11 cellular contexts compared by ENCODE assay signal in genomic region chr12:59699408-59700144, GRCh38.
A peak's percentile ranks its signal among the peaks of the same experiment; 100 is the strongest.
DNase-seq lines count a peak whose midpoint lies in the region; ATAC-seq, FAIRE-seq and TF ChIP-seq lines count a peak whose summit lies in the region.
"Had no signal": no experiment of that assay in that cellular context is flagged by ENCODE, and none has a peak within 500 bp of the region (broad histone marks: within the 10 kb centered on the region; RNA-seq: fewer than 3 reads in every experiment).

No MANE protein-coding gene starts in this region.

- H2BK120ac ChIP-seq in IMR-90 (ENCODE audit: low read depth, low read length), result peak overlapping the region; percentile 46; the same call in 1 of the 2 replicates

- no peak for TF ChIP-seq EP300 in GM12878 (IDR thresholded peaks at IDR 0.05; ENCODE audit: borderline replicate concordance in 1 of 2, control insufficient read depth in 1 of 2, low read depth in 2 of 2, low read length in 2 of 2)

- H3K4me1 ChIP-seq in A673 (ENCODE audit: insufficient read depth, low read length, poor library complexity, severe bottlenecking) (peaks cover 11% of the 10 kb centered on the region), IMR-90 (ENCODE audit: control insufficient read depth, insufficient read depth, low read length) (peaks cover 2% of the 10 kb centered on the region; the same call in 1 of the 2 replicates), GM12878 (ENCODE audit: control insufficient read depth, insufficient read depth, low read length) (no peaks in the 10 kb centered on the region), mucosa of descending colon (ENCODE audit: low read depth) (no peaks in the 10 kb centered on the region)

- peak overlapping the region; percentile 4; the same call in 1 of the 2 replicates for H3K4ac ChIP-seq in IMR-90 (ENCODE audit: low read depth, low read length)

- H3K4me3 ChIP-seq in A673 (ENCODE audit: low read depth, low read length, poor library complexity, severe bottlenecking), result no peak overlapping the region
- no peak overlapping the region for H3K4me3 ChIP-seq in IMR-90 (ENCODE audit: insufficient read depth, low read depth, low read length)
- no peak overlapping the region for H3K4me3 ChIP-seq in GM12878
- H3K4me3 ChIP-seq in mucosa of descending colon, result no peak overlapping the region

- H3K36me3 ChIP-seq in A673 (ENCODE audit: insufficient read depth, low read length, poor library complexity, severe bottlenecking) (no peaks in the 10 kb centered on the region), IMR-90 (ENCODE audit: control insufficient read depth, insufficient read depth, low read length) (no peaks in the 10 kb centered on the region), GM12878 (ENCODE audit: control insufficient read depth in 2 of 2, insufficient read depth in 2 of 2, low read length in 1 of 2) (no peaks in the 10 kb centered on the region), mucosa of descending colon (ENCODE audit: low read depth) (no peaks in the 10 kb centered on the region)

- peak overlapping the region; percentile 71; the same call in 1 of the 2 replicates for H3K18ac ChIP-seq in IMR-90 (ENCODE audit: low read depth, low read length)

- BruUV-seq in A673 (replicated peaks; lab: Mats Ljungman, UMichigan) (no TSS peak), IMR-90 (replicated peaks; lab: Mats Ljungman, UMichigan) (no TSS peak), GM12878 (replicated peaks; lab: Mats Ljungman, UMichigan) (no TSS peak)

- RAD21 ChIA-PET in GM12878 (lab: Charles Lee; ENCODE audit: unreplicated experiment), result no interaction called here

- no peaks in the 10 kb centered on the region for H3K79me1 ChIP-seq in IMR-90 (ENCODE audit: low read depth in 1 of 2, low read length in 2 of 2)

- no peaks in the 10 kb centered on the region for H3K79me2 ChIP-seq in GM12878 (ENCODE audit: control insufficient read depth, insufficient read depth, low read length)

- peak; percentile 3 for DNase-seq in A673 (ENCODE audit: low spot score)
- peak; percentile 86 for DNase-seq in IMR-90
- DNase-seq in GM12878 (ENCODE audit: low read depth, low spot score), result no peak
- peak; percentile 2 for DNase-seq in left kidney (ENCODE audit: low read depth, low spot score)
- DNase-seq in GM12891 (ENCODE audit: insufficient read length, low spot score), result no peak
- no peak for DNase-seq in mucosa of descending colon
- DNase-seq in activated effector memory CD4-positive, alpha-beta T cell treated with Interleukin-2 at 50 U/mL for 16 hours, result no peak
- DNase-seq: central memory CD4-positive, alpha-beta T cell; head of caudate nucleus; NCI-H187 had no signal

- no peak overlapping the region for H2AK9ac ChIP-seq in IMR-90 (replicated peaks; ENCODE audit: low read depth, low read length, poor library complexity)

- TF ChIP-seq POLR2A in IMR-90 (IDR thresholded peaks at IDR 0.05; ENCODE audit: low read depth, low read length), result no peak
- no peak for TF ChIP-seq POLR2A in GM12878 (IDR thresholded peaks at IDR 0.05; ENCODE audit: low read depth, low read length)
- no peak for TF ChIP-seq POLR2A in GM12891 (IDR thresholded peaks at IDR 0.05; ENCODE audit: low read depth, low read length)

- H2AFZ ChIP-seq in IMR-90 (replicated peaks; ENCODE audit: low read length, poor library complexity), result no peak overlapping the region
- H2AFZ ChIP-seq in GM12878 (ENCODE audit: control insufficient read depth, low read depth, low read length), result no peak overlapping the region

- SMC1A ChIA-PET in GM12878 (lab: Charles Lee; ENCODE audit: uncharacterized antibody, unreplicated experiment), result no interaction called here

- CTCF ChIA-PET in A673 (lab: Charles Lee), result no interaction called here
- CTCF ChIA-PET in IMR-90 (lab: Yijun Ruan, JAX), result interaction anchor here (0.9 kb wide), 1 partner anchor 11 kb away, joined by 4 read pairs; no protein-coding TSS in a partner anchor
- CTCF ChIA-PET in GM12878 (lab: Yijun Ruan, JAX), result no interaction called here

- TF ChIP-seq CTCF in A673 (conservative IDR thresholded peaks at IDR 0.05; ENCODE audit: low read depth, low read length), result no peak
- no peak for TF ChIP-seq CTCF in IMR-90 (conservative IDR thresholded peaks at IDR 0.05; ENCODE audit: low read depth, low read length)
- no peak for TF ChIP-seq CTCF in GM12878 (IDR thresholded peaks at IDR 0.05 in 2 of 3, conservative IDR thresholded peaks at IDR 0.05 in 1 of 3; ENCODE audit: control insufficient read depth in 2 of 3, extremely low read depth in 1 of 3, insufficient read depth in 1 of 3, low read depth in 3 of 3, low read length in 3 of 3)
- no peak for TF ChIP-seq CTCF in mucosa of descending colon (IDR thresholded peaks at IDR 0.05)

- peak overlapping the region; percentile 27; the same call in 1 of the 2 replicates for H2BK20ac ChIP-seq in IMR-90 (ENCODE audit: low read depth, low read length)

- intact Hi-C loops in A673 (cut with micrococcal nuclease; ENCODE audit: unreplicated experiment) (no loop called here), IMR-90 (cut with micrococcal nuclease) (loop anchor here (2.0 to 5.0 kb wide), 2 partner anchors 38 to 103 kb away; partner anchors contain the start of gene SLC16A7), GM12878 (cut with micrococcal nuclease; ENCODE audit: unreplicated experiment) (no loop called here), mucosa of descending colon (cut with DNase I, micrococcal nuclease) (no loop called here)

- no peaks in the 10 kb centered on the region for H4K20me1 ChIP-seq in IMR-90 (ENCODE audit: insufficient read depth, low read length)
- H4K20me1 ChIP-seq in GM12878 (ENCODE audit: control insufficient read depth, insufficient read depth), result no peaks in the 10 kb centered on the region

- no peak overlapping the region for H4K91ac ChIP-seq in IMR-90 (ENCODE audit: insufficient read depth, low read depth, low read length)

- POLR2A ChIA-PET in A673 (lab: Charles Lee; ENCODE audit: low non-redundant PET), result no interaction called here
- POLR2A ChIA-PET in IMR-90 (lab: Charles Lee; ENCODE audit: unreplicated experiment), result no interaction called here
- POLR2A ChIA-PET in GM12878 (lab: Charles Lee), result no interaction called here

- TF ChIP-seq RAD21 in IMR-90 (IDR thresholded peaks at IDR 0.05; ENCODE audit: low read length), result no peak
- TF ChIP-seq RAD21 in GM12878 (IDR thresholded peaks at IDR 0.05; ENCODE audit: insufficient read depth, low read depth, low read length), result no peak

- H3K9me3 ChIP-seq in A673 (ENCODE audit: low read depth, low read length, poor library complexity, severe bottlenecking), result no peaks in the 10 kb centered on the region
- no peaks in the 10 kb centered on the region for H3K9me3 ChIP-seq in IMR-90 (ENCODE audit: control insufficient read depth, insufficient read depth, low read length)
- H3K9me3 ChIP-seq in GM12878 (replicated peaks; ENCODE audit: control insufficient read depth, insufficient read depth, low read length), result no peaks in the 10 kb centered on the region
- H3K9me3 ChIP-seq in mucosa of descending colon, result no peaks in the 10 kb centered on the region

- H3K4me2 ChIP-seq in IMR-90 (ENCODE audit: low read depth, low read length), result peak overlapping the region; percentile 66; the same call in 1 of the 2 replicates
- no peak overlapping the region for H3K4me2 ChIP-seq in GM12878 (ENCODE audit: control insufficient read depth, insufficient read depth)

- H2BK15ac ChIP-seq in IMR-90 (ENCODE audit: low read depth, low read length), result no peak overlapping the region

- no peak overlapping the region for H3K56ac ChIP-seq in IMR-90 (ENCODE audit: extremely low read depth, insufficient read depth, low read length)

- H3K9ac ChIP-seq in IMR-90 (ENCODE audit: low read depth, low read length) (no peak overlapping the region), GM12878 (ENCODE audit: control insufficient read depth, insufficient read depth, low read length) (no peak overlapping the region)

- in situ Hi-C loops in IMR-90 (cut with MboI; ENCODE audit: low sequenced_read_pairs), result no loop called here
- in situ Hi-C loops in GM12878 (cut with MboI), result no loop called here

- peak overlapping the region; percentile 38; the same call in 1 of the 2 replicates for H4K5ac ChIP-seq in IMR-90 (ENCODE audit: low read depth, low read length)

- dilution Hi-C loops in IMR-90 (cut with HindIII; ENCODE audit: low sequenced_read_pairs, unreplicated experiment), result no loop called here

- peak overlapping the region in 1 of 2 experiments; percentile 41; a peak in 1 of 4 replicates for H4K8ac ChIP-seq in IMR-90 (ENCODE audit: low read depth in 2 of 2, low read length in 2 of 2)

- peak overlapping the region; percentile 87 for H2BK5ac ChIP-seq in IMR-90 (ENCODE audit: low read depth, low read length, poor library complexity, severe bottlenecking)

- peaks cover 2% of the 10 kb centered on the region; the same call in 1 of the 2 replicates for H3K9me1 ChIP-seq in IMR-90 (ENCODE audit: insufficient read depth, low read length)

- H3K27me3 ChIP-seq in A673 (replicated peaks; ENCODE audit: insufficient read depth, low read depth, low read length, poor library complexity) (no peaks in the 10 kb centered on the region), IMR-90 (ENCODE audit: control insufficient read depth, insufficient read depth, low read length) (no peaks in the 10 kb centered on the region), GM12878 (replicated peaks in 1 of 2; ENCODE audit: control insufficient read depth in 2 of 2, insufficient read depth in 2 of 2, low read length in 1 of 2) (no peaks in the 10 kb centered on the region)

- ATAC-seq in IMR-90 (ENCODE audit: low read depth) (peak; percentile 83), GM12878 (no peak), mucosa of descending colon (no peak), GM18867 (IDR thresholded peaks at IDR 0.05; ENCODE audit: unreplicated experiment) (no peak)

- no CpG with 5 or more reads among the region's 2 CpGs for WGBS in IMR-90 (ENCODE audit: extremely low coverage in 2 of 2, insufficient read length in 1 of 2), 2 experiments
- 100% methylated on average over 2 of the region's 2 CpGs for WGBS in GM12878 (ENCODE audit: insufficient coverage, insufficient replicate concordance, low lambda C conversion rate, missing lambda C conversion rate)

- no peak overlapping the region for H3K23ac ChIP-seq in IMR-90 (ENCODE audit: low read depth, low read length)

- H3K27ac ChIP-seq in A673 (ENCODE audit: low read depth, low read length, poor library complexity, severe bottlenecking), result peak overlapping the region; percentile 18
- peak overlapping the region; percentile 48; the same call in 1 of the 2 replicates for H3K27ac ChIP-seq in IMR-90 (ENCODE audit: insufficient read depth, low read length)
- no peak overlapping the region for H3K27ac ChIP-seq in GM12878 (ENCODE audit: control insufficient read depth, insufficient read depth)

- no peak overlapping the region for H2AK5ac ChIP-seq in IMR-90 (ENCODE audit: low read depth, low read length)

- peak overlapping the region; percentile 8; the same call in 1 of the 2 replicates for H3K14ac ChIP-seq in IMR-90 (replicated peaks; ENCODE audit: low read depth, low read length)

- FAIRE-seq in GM12878 (lab: Jason Lieb, UNC) (peak; percentile 59), GM12891 (lab: Jason Lieb, UNC) (no peak)

TF ChIP-seq in IMR-90, 13 proteins besides CTCF, POLR2A, EP300 and RAD21 (continues in another document):
- 0 out of 2 replicates have a peak, but pooled peaks have one; percentile 23 for TF ChIP-seq FOS (IDR thresholded peaks at IDR 0.05; ENCODE audit: low read depth, low read length)

TF ChIP-seq in GM12878, 131 proteins besides CTCF, POLR2A, EP300 and RAD21 (continues in another document):
- TF ChIP-seq MEF2B (IDR thresholded peaks at IDR 0.05; ENCODE audit: partially characterized antibody, poor library complexity, severe bottlenecking), result no peak

Comparison
In these comparisons a context has a peak if more than half of its experiments do, and no peak if none do; other contexts are left out.
1. DNase-seq: peak in A673 (single experiment), IMR-90 (single experiment) and left kidney (single experiment); none in GM12878 (single experiment), GM12891 (single experiment), mucosa of descending colon (0 of 3) and activated effector memory CD4-positive, alpha-beta T cell treated with Interleukin-2 at 50 U/mL for 16 hours (single experiment).